In genomic region chr10:63630085-63630927, GRCh38 we compare ENCODE assay signal across 8 cellular contexts.
DNase-seq lines count a peak whose midpoint lies in the region; ATAC-seq, FAIRE-seq and TF ChIP-seq lines count a peak whose summit lies in the region.

No MANE protein-coding gene starts in this region.

- DNase-seq in COLO829 (ENCODE audit: low spot score) (peak; percentile 60), HL-60 (ENCODE audit: low read depth in 1 of 2, low spot score in 1 of 2) (peak; percentile 77 to 86), NOMO-1 treated with DMSO at 0.1 percent for 48 hours (lab: John Stamatoyannopoulos, UW; ENCODE audit: unreplicated experiment) (peak; percentile 67), endothelial cell of umbilical vein (ENCODE audit: low read depth, low spot score) (peak; percentile 80), middle frontal gyrus (ENCODE audit: extremely low spot score, low spot score) (peak; percentile 34)
- DNase-seq in activated CD8-positive, alpha-beta memory T cell treated with anti-CD3 and anti-CD28 coated beads, Interleukin-2, amount 50 U/mL, for 4 hours: peak; percentile 81
- DNase-seq in stimulated activated CD8-positive, alpha-beta memory T cell treated with anti-CD3 and anti-CD28 coated beads, Interleukin-15, amount 100 ng/mL, for 48 hours (ENCODE audit: low read depth in 2 of 2): peak; percentile 64 to 68

- intact Hi-C loops in endothelial cell of umbilical vein (cut with micrococcal nuclease): no loop called here

- CTCF ChIA-PET in endothelial cell of umbilical vein (lab: Charles Lee): interaction anchor here (1.0 to 9.1 kb wide), 25 partner anchors 14 to 463 kb away, joined by 3 to 266 read pairs (median 4); partner anchors contain the start of gene REEP3

- H3K27ac ChIP-seq in HL-60 (replicated peaks) (peak overlapping the region; percentile 91), endothelial cell of umbilical vein (ENCODE audit: insufficient read depth, low read depth, low read length) (peak overlapping the region; percentile 98)

- peak overlapping the region; percentile 48 for H2AFZ ChIP-seq in endothelial cell of umbilical vein (ENCODE audit: low read depth, low read length)

- H3K79me2 ChIP-seq in endothelial cell of umbilical vein (ENCODE audit: control insufficient read depth, insufficient read depth, low read length): no peaks in the 10 kb centered on the region

- peaks cover 34% of the 10 kb centered on the region for H3K4me1 ChIP-seq in endothelial cell of umbilical vein (ENCODE audit: control insufficient read depth, extremely low read depth, insufficient read depth, low read length)

- ATAC-seq in GM19467 (IDR thresholded peaks at IDR 0.05; ENCODE audit: unreplicated experiment): peak; percentile 62

- no peaks in the 10 kb centered on the region for H4K20me1 ChIP-seq in endothelial cell of umbilical vein (replicated peaks; ENCODE audit: control insufficient read depth, extremely low read depth, insufficient read depth, low read length)

- no peak for TF ChIP-seq POLR2A in endothelial cell of umbilical vein (IDR thresholded peaks at IDR 0.05; ENCODE audit: low read depth, low read length)

- BruUV-seq in endothelial cell of umbilical vein (replicated peaks; lab: Mats Ljungman, UMichigan): no TSS peak

- no peaks in the 10 kb centered on the region for H3K9me3 ChIP-seq in endothelial cell of umbilical vein (replicated peaks; ENCODE audit: control insufficient read depth, insufficient read depth, low read length)

- TF ChIP-seq CTCF in HL-60 (IDR thresholded peaks at IDR 0.05; ENCODE audit: insufficient read depth, low read length) (no peak), endothelial cell of umbilical vein (IDR thresholded peaks at IDR 0.05; ENCODE audit: extremely low read depth in 1 of 2, insufficient read depth in 1 of 2, low read depth in 1 of 2, low read length in 2 of 2) (no peak)

- H3K4me3 ChIP-seq in HL-60 (replicated peaks; ENCODE audit: insufficient read depth, low read length) (peak overlapping the region; percentile 69), endothelial cell of umbilical vein (replicated peaks in 1 of 3; ENCODE audit: insufficient read depth in 1 of 3, low read depth in 1 of 3, low read length in 3 of 3) (peak overlapping the region; percentile 47 to 75 (median 54))

- no peaks in the 10 kb centered on the region for H3K36me3 ChIP-seq in endothelial cell of umbilical vein (ENCODE audit: control insufficient read depth in 2 of 2, extremely low read depth in 1 of 2, insufficient read depth in 2 of 2, low read length in 2 of 2)

- POLR2A ChIA-PET in endothelial cell of umbilical vein (lab: Charles Lee): interaction anchor here (0.6 to 4.1 kb wide), 8 partner anchors 14 to 362 kb away, joined by 3 to 20 read pairs (median 4); no protein-coding TSS in a partner anchor

- no peak for FAIRE-seq in endothelial cell of umbilical vein (lab: Jason Lieb, UNC)

- H3K27me3 ChIP-seq in HL-60 (ENCODE audit: insufficient read depth, poor library complexity, severe bottlenecking): no peaks in the 10 kb centered on the region
- no peaks in the 10 kb centered on the region for H3K27me3 ChIP-seq in endothelial cell of umbilical vein (ENCODE audit: control insufficient read depth in 2 of 2, insufficient read depth in 2 of 2, low read length in 2 of 2)

- no peaks in the 10 kb centered on the region for H3K9me1 ChIP-seq in endothelial cell of umbilical vein (replicated peaks; ENCODE audit: control insufficient read depth, extremely low read depth, insufficient read depth, low read length)

- peak overlapping the region; percentile 86 for H3K4me2 ChIP-seq in endothelial cell of umbilical vein (ENCODE audit: insufficient read depth, low read length)

- peak overlapping the region; percentile 92 for H3K9ac ChIP-seq in endothelial cell of umbilical vein (replicated peaks; ENCODE audit: extremely low read depth, insufficient read depth, low read length)

- dilution Hi-C loops in endothelial cell of umbilical vein (cut with MboI; ENCODE audit: extremely low pct_ligation_motif_present, low sequenced_read_pairs): loop anchor here (5.0 kb wide), 1 partner anchor 82 kb away; no protein-coding TSS in a partner anchor

TF ChIP-seq in endothelial cell of umbilical vein, 7 proteins besides CTCF, POLR2A, EP300 and RAD21:
- TF ChIP-seq FOS (IDR thresholded peaks at IDR 0.05; ENCODE audit: borderline replicate concordance, insufficient read depth, low read length): no peak
- no peak for TF ChIP-seq MYC (IDR thresholded peaks at IDR 0.05; ENCODE audit: low read depth, low read length)
- TF ChIP-seq POLR2AphosphoS5 (IDR thresholded peaks at IDR 0.05; ENCODE audit: insufficient read depth, low read depth, low read length): peak; percentile 55
- TF ChIP-seq JUN (IDR thresholded peaks at IDR 0.05; ENCODE audit: borderline replicate concordance, insufficient read depth, insufficient read length, low read depth): no peak
TF ChIP-seq in endothelial cell of umbilical vein: peak in this region for 1.

Comparison
In these comparisons a context has a peak if more than half of its experiments do, and no peak if none do; other contexts are left out.
1. Peak in every context shown above with its lines: DNase-seq, ATAC-seq, H3K4me3 ChIP-seq and H3K27ac ChIP-seq.